ENCODE assay signal across 1 cellular context in genomic region chr5:157497875-157498611, GRCh38.
TF ChIP-seq lines count a peak whose summit lies in the region.

No MANE protein-coding gene starts in this region.

TF ChIP-seq in SK-N-SH, 30 proteins besides CTCF, POLR2A, EP300 and RAD21 (continued from another document):
- TF ChIP-seq FOSL2 (IDR thresholded peaks at IDR 0.05; ENCODE audit: borderline replicate concordance, low read depth) = no peak
- TF ChIP-seq NRF1 (IDR thresholded peaks at IDR 0.05; ENCODE audit: low read depth, low read length) = no peak
- no peak for TF ChIP-seq RCOR1 (IDR thresholded peaks at IDR 0.05; ENCODE audit: low read length)
- no peak for TF ChIP-seq CHD2 (IDR thresholded peaks at IDR 0.05; ENCODE audit: low read length, partially characterized antibody)
- no peak for TF ChIP-seq FOXM1 (IDR thresholded peaks at IDR 0.05; ENCODE audit: low read depth)
- TF ChIP-seq USF2 (IDR thresholded peaks at IDR 0.05; ENCODE audit: borderline replicate concordance, low read depth, low read length) = no peak
TF ChIP-seq in SK-N-SH: peak in this region for 0.
